ENCODE assay signal across 8 cellular contexts in the genomic region with DNA sequence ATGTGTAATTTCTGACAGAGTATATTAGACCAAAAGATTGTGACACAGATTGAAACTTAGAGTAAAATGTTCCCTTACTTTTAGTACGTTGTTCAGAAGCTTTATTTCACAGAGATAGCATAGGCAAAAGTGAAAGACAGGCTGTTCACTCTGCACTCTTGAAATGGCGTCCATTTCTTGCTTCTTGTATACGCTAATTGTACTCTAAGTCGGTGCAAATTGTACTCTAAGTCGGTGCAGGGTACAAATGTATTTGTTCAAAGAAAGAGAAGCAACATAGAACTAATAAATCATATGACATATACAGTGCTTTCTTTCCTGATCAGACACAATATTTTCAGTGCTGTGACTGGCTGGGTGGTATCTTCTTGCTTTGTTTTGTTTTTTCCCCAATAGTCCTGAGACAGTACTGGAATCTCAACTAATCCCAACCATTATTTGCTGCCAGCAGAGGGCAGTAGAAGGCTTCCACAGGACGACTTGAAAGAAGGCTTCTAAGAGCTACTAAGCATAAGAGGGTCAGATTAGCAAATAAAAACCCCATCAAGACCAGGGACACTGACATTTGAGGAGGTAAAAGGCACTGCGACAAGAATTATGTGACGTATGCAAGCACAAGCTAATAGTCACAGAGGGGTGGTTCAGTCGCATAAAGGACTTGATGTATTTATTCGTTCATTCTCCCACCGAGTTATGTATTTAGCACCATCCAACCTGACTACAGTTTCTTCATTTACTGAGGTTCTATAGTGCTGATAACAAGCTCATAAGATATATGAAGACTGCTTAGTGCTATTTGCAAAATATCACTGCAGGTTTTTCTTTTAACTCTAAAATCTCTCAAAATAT.
DNase-seq lines count a peak whose midpoint lies in the region; ATAC-seq, FAIRE-seq and TF ChIP-seq lines count a peak whose summit lies in the region.

No MANE protein-coding gene starts in this region.

- intact Hi-C loops in PC-3 (cut with micrococcal nuclease) (loop anchor here (1.0 to 2.0 kb wide), 3 partner anchors 72 to 1141 kb away; no protein-coding TSS in a partner anchor), GM12878 (cut with micrococcal nuclease; ENCODE audit: unreplicated experiment) (loop anchor here (1.0 to 10.0 kb wide), 3 partner anchors 232 to 1139 kb away; no protein-coding TSS in a partner anchor)

- H3K27ac Mint-ChIP-seq in GM23338 = no peak overlapping the region
- no peak overlapping the region for H3K27ac Mint-ChIP-seq in stimulated activated naive CD8-positive, alpha-beta T cell treated with anti-CD3 and anti-CD28 coated beads, Interleukin-15, amount 100 ng/mL, for 72 hours

- CTCF ChIA-PET in PC-3 (lab: Charles Lee) (interaction anchor here (0.6 to 1.0 kb wide), 2 partner anchors 87 to 233 kb away, joined by 4 to 7 read pairs; no protein-coding TSS in a partner anchor), GM12878 (lab: Yijun Ruan, JAX) (interaction anchor here (0.6 to 3.0 kb wide), 17 partner anchors 8 to 1590 kb away, joined by 3 to 39 read pairs (median 3); no protein-coding TSS in a partner anchor)

- no peak overlapping the region for H3K4me3 Mint-ChIP-seq in GM23338
- no peak overlapping the region for H3K4me3 Mint-ChIP-seq in stimulated activated naive CD8-positive, alpha-beta T cell treated with anti-CD3 and anti-CD28 coated beads, Interleukin-15, amount 100 ng/mL, for 72 hours

- H4K20me1 ChIP-seq in GM23338 (replicated peaks; ENCODE audit: insufficient read depth) (no peaks in the 10 kb centered on the region), PC-3 (ENCODE audit: low read length) (no peaks in the 10 kb centered on the region), GM12878 (ENCODE audit: control insufficient read depth, insufficient read depth) (no peaks in the 10 kb centered on the region)

- peaks cover under 1% of the 10 kb centered on the region; the same call in 2 of the 3 replicates for H3K36me3 Mint-ChIP-seq in GM23338 (ENCODE audit: low read depth)

- WGBS in GM12878 (ENCODE audit: insufficient coverage, insufficient replicate concordance, low lambda C conversion rate, missing lambda C conversion rate) = 41% methylated on average over 11 of the region's 11 CpGs

- H3K9me2 ChIP-seq in GM23338 (ENCODE audit: insufficient read depth) = no peaks in the 10 kb centered on the region
- H3K9me2 ChIP-seq in PC-3 (replicated peaks; ENCODE audit: low read length) = no peaks in the 10 kb centered on the region

- peak; percentile 92 for TF ChIP-seq RAD21 in GM12878 (IDR thresholded peaks at IDR 0.05; ENCODE audit: insufficient read depth, low read depth, low read length)

- BruUV-seq in PC-3 (replicated peaks; lab: Mats Ljungman, UMichigan) (no TSS peak), GM12878 (replicated peaks; lab: Mats Ljungman, UMichigan) (no TSS peak)

- TF ChIP-seq CTCF in GM23338 (conservative IDR thresholded peaks at IDR 0.05; ENCODE audit: low read depth in 2 of 2) = peak; percentile 96
- peak; percentile 84 for TF ChIP-seq CTCF in PC-3 (conservative IDR thresholded peaks at IDR 0.05; ENCODE audit: low read depth, low read length)
- TF ChIP-seq CTCF in GM12878 (IDR thresholded peaks at IDR 0.05 in 2 of 3, conservative IDR thresholded peaks at IDR 0.05 in 1 of 3; ENCODE audit: control insufficient read depth in 2 of 3, extremely low read depth in 1 of 3, insufficient read depth in 1 of 3, low read depth in 3 of 3, low read length in 3 of 3) = peak; percentile 67 to 83 (median 72)

- H3K36me3 ChIP-seq in GM23338 (ENCODE audit: insufficient read depth) (0 out of 2 replicates have a peak, but pooled peaks cover 3% of the 10 kb centered on the region), PC-3 (ENCODE audit: low read depth, low read length) (no peaks in the 10 kb centered on the region), GM12878 (ENCODE audit: control insufficient read depth in 2 of 2, insufficient read depth in 2 of 2, low read length in 1 of 2) (no peaks in the 10 kb centered on the region)

- in situ Hi-C loops in GM12878 (cut with MboI) = loop anchor here (5.0 kb wide), 1 partner anchor 231 kb away; no protein-coding TSS in a partner anchor

- H3K27ac ChIP-seq in GM23338 (ENCODE audit: low read depth) (no peak overlapping the region), PC-3 (ENCODE audit: low read length) (no peak overlapping the region), GM12878 (ENCODE audit: control insufficient read depth, insufficient read depth) (no peak overlapping the region)

- ATAC-seq in GM23338 (peak; percentile 99), PC-3 (peak; percentile 87), GM12878 (peak; percentile 97)
- no peak for ATAC-seq in stimulated activated naive CD8-positive, alpha-beta T cell treated with anti-CD3 and anti-CD28 coated beads, Interleukin-15, amount 100 ng/mL, for 72 hours

- no peak for TF ChIP-seq EP300 in GM12878 (IDR thresholded peaks at IDR 0.05; ENCODE audit: borderline replicate concordance in 1 of 2, control insufficient read depth in 1 of 2, low read depth in 2 of 2, low read length in 2 of 2)

- H3K9me3 ChIP-seq in PC-3 (ENCODE audit: low read length) (no peaks in the 10 kb centered on the region), GM12878 (replicated peaks; ENCODE audit: control insufficient read depth, insufficient read depth, low read length) (no peaks in the 10 kb centered on the region)

- H3K4me3 ChIP-seq in GM23338 (no peak overlapping the region), PC-3 (ENCODE audit: low read length) (peak overlapping the region; percentile 60), GM12878 (no peak overlapping the region)

- H3K79me2 ChIP-seq in GM23338 (replicated peaks; ENCODE audit: insufficient read depth) = no peaks in the 10 kb centered on the region
- no peaks in the 10 kb centered on the region for H3K79me2 ChIP-seq in PC-3 (ENCODE audit: low read length)
- no peaks in the 10 kb centered on the region for H3K79me2 ChIP-seq in GM12878 (ENCODE audit: control insufficient read depth, insufficient read depth, low read length)

- H3K9ac ChIP-seq in PC-3 (ENCODE audit: low read length) (no peak overlapping the region), GM12878 (ENCODE audit: control insufficient read depth, insufficient read depth, low read length) (no peak overlapping the region)

- 0 out of 2 replicates have a peak, but pooled peaks cover 5% of the 10 kb centered on the region for H3K4me1 ChIP-seq in GM23338 (ENCODE audit: insufficient read depth)
- H3K4me1 ChIP-seq in PC-3 (ENCODE audit: insufficient read depth, low read length) = 0 out of 2 replicates have a peak, but pooled peaks cover 6% of the 10 kb centered on the region
- no peaks in the 10 kb centered on the region for H3K4me1 ChIP-seq in GM12878 (ENCODE audit: control insufficient read depth, insufficient read depth, low read length)

- RAD21 ChIA-PET in GM12878 (lab: Charles Lee; ENCODE audit: unreplicated experiment) = interaction anchor here (0.6 to 2.3 kb wide), 9 partner anchors 27 to 1142 kb away, joined by 3 to 17 read pairs (median 3); no protein-coding TSS in a partner anchor

- SMC1A ChIA-PET in GM12878 (lab: Charles Lee; ENCODE audit: uncharacterized antibody, unreplicated experiment) = interaction anchor here (0.6 to 4.0 kb wide), 11 partner anchors 10 to 1142 kb away, joined by 3 to 27 read pairs (median 4); no protein-coding TSS in a partner anchor

- H3K4me1 Mint-ChIP-seq in GM23338 = no peaks in the 10 kb centered on the region; the same call in 2 of the 3 replicates
- no peaks in the 10 kb centered on the region for H3K4me1 Mint-ChIP-seq in stimulated activated naive CD8-positive, alpha-beta T cell treated with anti-CD3 and anti-CD28 coated beads, Interleukin-15, amount 100 ng/mL, for 72 hours

- peak; percentile 4 for DNase-seq in DMS79 (lab: John Stamatoyannopoulos, UW)
- no peak for DNase-seq in DMS79 treated with DMSO at 0.1 percent for 48 hours (lab: John Stamatoyannopoulos, UW)
- DNase-seq in GM23338 (ENCODE audit: low spot score) = peak; percentile 93
- DNase-seq in Kasumi-1 (lab: John Stamatoyannopoulos, UW) = peak; percentile 56 to 61
- DNase-seq in PC-3 = peak; percentile 82
- peak; percentile 17 for DNase-seq in GM12878 (ENCODE audit: low read depth, low spot score)
- peak; percentile 32 for DNase-seq in kidney tubule cell (ENCODE audit: low spot score)
- peak; percentile 1 to 28 for DNase-seq in stimulated activated naive CD8-positive, alpha-beta T cell treated with anti-CD3 and anti-CD28 coated beads, Interleukin-15, amount 100 ng/mL, for 72 hours

- H3K27me3 Mint-ChIP-seq in GM23338 (ENCODE audit: insufficient read depth, low read depth, poor library complexity) = peaks cover 3% of the 10 kb centered on the region
- H3K27me3 Mint-ChIP-seq in stimulated activated naive CD8-positive, alpha-beta T cell treated with anti-CD3 and anti-CD28 coated beads, Interleukin-15, amount 100 ng/mL, for 72 hours = no peaks in the 10 kb centered on the region

- H3K27me3 ChIP-seq in GM23338 (ENCODE audit: insufficient read depth) (no peaks in the 10 kb centered on the region), PC-3 (ENCODE audit: low read length) (no peaks in the 10 kb centered on the region), GM12878 (replicated peaks in 1 of 2; ENCODE audit: control insufficient read depth in 2 of 2, insufficient read depth in 2 of 2, low read length in 1 of 2) (no peaks in the 10 kb centered on the region)

- H3K9me3 Mint-ChIP-seq in GM23338 = peaks cover 2% of the 10 kb centered on the region; the same call in 2 of the 3 replicates
- H3K9me3 Mint-ChIP-seq in stimulated activated naive CD8-positive, alpha-beta T cell treated with anti-CD3 and anti-CD28 coated beads, Interleukin-15, amount 100 ng/mL, for 72 hours = no peaks in the 10 kb centered on the region

- POLR2A ChIA-PET in PC-3 (lab: Charles Lee; ENCODE audit: unreplicated experiment) (no interaction called here), GM12878 (lab: Charles Lee) (no interaction called here)

- H3F3A ChIP-seq in GM23338 (replicated peaks; ENCODE audit: low read depth) (no peaks in the 10 kb centered on the region), PC-3 (ENCODE audit: low read length, unreplicated experiment) (no peaks in the 10 kb centered on the region)

- H3K4me2 ChIP-seq in GM23338 = no peak overlapping the region
- H3K4me2 ChIP-seq in PC-3 (ENCODE audit: low read length) = peak overlapping the region; percentile 82
- no peak overlapping the region for H3K4me2 ChIP-seq in GM12878 (ENCODE audit: control insufficient read depth, insufficient read depth)

- TF ChIP-seq POLR2A in GM12878 (IDR thresholded peaks at IDR 0.05; ENCODE audit: low read depth, low read length) = no peak

- no peak overlapping the region for H2AFZ ChIP-seq in GM23338
- H2AFZ ChIP-seq in PC-3 (ENCODE audit: low read length) = peak overlapping the region; percentile 98
- no peak overlapping the region for H2AFZ ChIP-seq in GM12878 (ENCODE audit: control insufficient read depth, low read depth, low read length)

- peak; percentile 69 for FAIRE-seq in GM12878 (lab: Jason Lieb, UNC)

TF ChIP-seq in GM12878, 131 proteins besides CTCF, POLR2A, EP300 and RAD21 (continues in another document):
- TF ChIP-seq POLR2AphosphoS5 (IDR thresholded peaks at IDR 0.05; ENCODE audit: low read length) (no peak), CREM (IDR thresholded peaks at IDR 0.05; ENCODE audit: low read depth) (no peak), ZNF274 (IDR thresholded peaks at IDR 0.05; ENCODE audit: insufficient read depth, insufficient read length) (no peak), SMC3 (IDR thresholded peaks at IDR 0.05; ENCODE audit: borderline replicate concordance, low read length) (peak; percentile 89), TCF3 (IDR thresholded peaks at IDR 0.05; ENCODE audit: borderline replicate concordance, insufficient read depth, low read depth, low read length) (no peak)
